17 cellular contexts compared by ENCODE assay signal in genomic region chr9:35482071-35482470, GRCh38. TPM values are rescaled to one million over a fixed set of nuclear protein-coding genes. Genes with fewer than 3 reads are reported as not detected.
"Had no signal": no experiment of that assay in that cellular context is flagged by ENCODE, and none has a peak within 500 bp of the region (broad histone marks: within the 10 kb centered on the region; RNA-seq: fewer than 3 reads in every experiment).

No MANE protein-coding gene starts in this region.

- H3K4me3 ChIP-seq: coronary artery, SK-N-MC had no signal

- DNase-seq: activated B cell treated with CpG ODN at 0.5 μM for 24 hours; activated CD4-positive, alpha-beta T cell treated with anti-CD3 and anti-CD28 coated beads for 1 hour; activated CD8-positive, alpha-beta memory T cell treated with anti-CD3 and anti-CD28 coated beads, Interleukin-2, amount 10 ng/mL, durations not matched to agents 7 days and 5 days; activated effector memory CD4-positive, alpha-beta T cell treated with Interleukin-2 at 50 U/mL for 16 hours; activated T-cell treated with anti-CD3 and anti-CD28 coated beads, Interleukin-2, amount 50 U/mL, for 24 hours; central memory CD4-positive, alpha-beta T cell; NCI-H187; NCI-H446 treated with DMSO at 0.1 percent for 48 hours; NCI-H524 treated with DMSO at 0.1 percent for 48 hours had no signal

- H3K4me1 Mint-ChIP-seq: activated B cell treated with CpG ODN at 0.5 μM for 24 hours; activated CD4-positive, alpha-beta T cell treated with anti-CD3 and anti-CD28 coated beads, Interleukin-2, amount 10 ng/mL, durations not matched to agents 24 days and 14 days; activated CD8-positive, alpha-beta memory T cell treated with anti-CD3 and anti-CD28 coated beads, Interleukin-2, amount 10 ng/mL, durations not matched to agents 7 days and 5 days; T-cell had no signal

- H3K9me3 Mint-ChIP-seq: activated B cell treated with CpG ODN at 0.5 μM for 24 hours; activated CD4-positive, alpha-beta T cell treated with anti-CD3 and anti-CD28 coated beads, Interleukin-2, amount 10 ng/mL, durations not matched to agents 24 days and 14 days; activated T-cell treated with anti-CD3 and anti-CD28 coated beads, Interleukin-2, amount 50 U/mL, for 24 hours; activated T-helper 1 cell treated with anti-CD3 and anti-CD28 coated beads, Interleukin-12 subunit alpha, Interleukin-12 subunit beta, Interleukin-2, Interleukin-4 antibody, amounts not matched to agents 30 ng/mL and 10 ng/mL and 1 ng/mL, durations not matched to agents 14 hours and 24 hours and 36 hours; T-cell had no signal

- H3K27ac Mint-ChIP-seq: activated B cell treated with CpG ODN at 0.5 μM for 24 hours; activated CD4-positive, alpha-beta T cell treated with anti-CD3 and anti-CD28 coated beads, Interleukin-2, amount 10 ng/mL, durations not matched to agents 24 days and 14 days; activated CD8-positive, alpha-beta memory T cell treated with anti-CD3 and anti-CD28 coated beads, Interleukin-2, amount 10 ng/mL, durations not matched to agents 7 days and 5 days; activated naive CD8-positive, alpha-beta T cell; activated T-cell treated with anti-CD3 and anti-CD28 coated beads, Interleukin-2, amount 50 U/mL, for 24 hours; activated T-helper 1 cell treated with anti-CD3 and anti-CD28 coated beads, Interleukin-12 subunit alpha, Interleukin-12 subunit beta, Interleukin-2, Interleukin-4 antibody, amounts not matched to agents 30 ng/mL and 10 ng/mL and 1 ng/mL, durations not matched to agents 14 hours and 24 hours and 36 hours; T-cell had no signal

- H3K36me3 Mint-ChIP-seq: activated CD8-positive, alpha-beta memory T cell treated with anti-CD3 and anti-CD28 coated beads, Interleukin-2, amount 10 ng/mL, durations not matched to agents 7 days and 5 days; activated naive CD8-positive, alpha-beta T cell; T-cell had no signal

- H3K27ac ChIP-seq: coronary artery, SK-N-MC had no signal

- H3K4me3 Mint-ChIP-seq: activated B cell treated with CpG ODN at 0.5 μM for 24 hours; activated CD4-positive, alpha-beta T cell treated with anti-CD3 and anti-CD28 coated beads, Interleukin-2, amount 10 ng/mL, durations not matched to agents 24 days and 14 days; activated CD8-positive, alpha-beta memory T cell treated with anti-CD3 and anti-CD28 coated beads, Interleukin-2, amount 10 ng/mL, durations not matched to agents 7 days and 5 days; activated naive CD8-positive, alpha-beta T cell; activated T-cell treated with anti-CD3 and anti-CD28 coated beads, Interleukin-2, amount 50 U/mL, for 24 hours; activated T-helper 1 cell treated with anti-CD3 and anti-CD28 coated beads, Interleukin-12 subunit alpha, Interleukin-12 subunit beta, Interleukin-2, Interleukin-4 antibody, amounts not matched to agents 30 ng/mL and 10 ng/mL and 1 ng/mL, durations not matched to agents 14 hours and 24 hours and 36 hours; T-cell had no signal

- ATAC-seq: Right ventricle myocardium inferior had no signal

RNA-seq across cellular contexts. Expression of gene RUSC2, which starts 7.8 kb away (rescaled TPM):
- total RNA-seq: OCI-LY7 had no signal
